In genomic region chr3:62214850-62215249, GRCh38 we compare ENCODE assay signal across 2 cellular contexts.
TF ChIP-seq lines count a peak whose summit lies in the region.

No MANE protein-coding gene starts in this region.

TF ChIP-seq in HCT116, 20 proteins besides CTCF, POLR2A, EP300 and RAD21:
- TF ChIP-seq REST (IDR thresholded peaks at IDR 0.05; ENCODE audit: low read depth) = no peak
- no peak for TF ChIP-seq FOSL1 (IDR thresholded peaks at IDR 0.05; ENCODE audit: low read depth)
- no peak for TF ChIP-seq MAX (IDR thresholded peaks at IDR 0.05)
- no peak for TF ChIP-seq EZH2 (IDR thresholded peaks at IDR 0.05)
- TF ChIP-seq YY1 (IDR thresholded peaks at IDR 0.05; ENCODE audit: extremely low read depth, insufficient replicate concordance, low read depth, low read length) = no peak
- no peak for TF ChIP-seq JUND (IDR thresholded peaks at IDR 0.05)
- TF ChIP-seq EZH2phosphoT487 (IDR thresholded peaks at IDR 0.05; ENCODE audit: borderline replicate concordance) = no peak
- no peak for TF ChIP-seq EGR1 (IDR thresholded peaks at IDR 0.05; ENCODE audit: low read depth)
- no peak for TF ChIP-seq SRF (IDR thresholded peaks at IDR 0.05; ENCODE audit: low read depth)
- no peak for TF ChIP-seq ZFX (IDR thresholded peaks at IDR 0.05)

TF ChIP-seq in WTC11, 78 proteins besides CTCF, POLR2A, EP300 and RAD21 (continued from another document):
- no peak for TF ChIP-seq ZNF532 (CRISPR knock-in tag; IDR thresholded peaks at IDR 0.05; ENCODE audit: borderline replicate concordance)
- TF ChIP-seq TEAD1 (CRISPR knock-in tag; IDR thresholded peaks at IDR 0.05) = no peak
- TF ChIP-seq USF1 (CRISPR knock-in tag; IDR thresholded peaks at IDR 0.05) = no peak
- TF ChIP-seq IRF2 (CRISPR knock-in tag; IDR thresholded peaks at IDR 0.05; ENCODE audit: borderline replicate concordance, low read depth) = no peak
- no peak for TF ChIP-seq ATF1 (CRISPR knock-in tag; IDR thresholded peaks at IDR 0.05)
- no peak for TF ChIP-seq MYBL2 (CRISPR knock-in tag; IDR thresholded peaks at IDR 0.05)
- no peak for TF ChIP-seq JAZF1 (CRISPR knock-in tag; IDR thresholded peaks at IDR 0.05)
- TF ChIP-seq ZNF416 (CRISPR knock-in tag; IDR thresholded peaks at IDR 0.05) = no peak
- TF ChIP-seq ZNF317 (CRISPR knock-in tag; IDR thresholded peaks at IDR 0.05; ENCODE audit: borderline replicate concordance, low read depth) = no peak
- TF ChIP-seq SMAD4 (CRISPR knock-in tag; IDR thresholded peaks at IDR 0.05) = no peak
